ENCODE assay signal across 1 cellular context in the genomic region with DNA sequence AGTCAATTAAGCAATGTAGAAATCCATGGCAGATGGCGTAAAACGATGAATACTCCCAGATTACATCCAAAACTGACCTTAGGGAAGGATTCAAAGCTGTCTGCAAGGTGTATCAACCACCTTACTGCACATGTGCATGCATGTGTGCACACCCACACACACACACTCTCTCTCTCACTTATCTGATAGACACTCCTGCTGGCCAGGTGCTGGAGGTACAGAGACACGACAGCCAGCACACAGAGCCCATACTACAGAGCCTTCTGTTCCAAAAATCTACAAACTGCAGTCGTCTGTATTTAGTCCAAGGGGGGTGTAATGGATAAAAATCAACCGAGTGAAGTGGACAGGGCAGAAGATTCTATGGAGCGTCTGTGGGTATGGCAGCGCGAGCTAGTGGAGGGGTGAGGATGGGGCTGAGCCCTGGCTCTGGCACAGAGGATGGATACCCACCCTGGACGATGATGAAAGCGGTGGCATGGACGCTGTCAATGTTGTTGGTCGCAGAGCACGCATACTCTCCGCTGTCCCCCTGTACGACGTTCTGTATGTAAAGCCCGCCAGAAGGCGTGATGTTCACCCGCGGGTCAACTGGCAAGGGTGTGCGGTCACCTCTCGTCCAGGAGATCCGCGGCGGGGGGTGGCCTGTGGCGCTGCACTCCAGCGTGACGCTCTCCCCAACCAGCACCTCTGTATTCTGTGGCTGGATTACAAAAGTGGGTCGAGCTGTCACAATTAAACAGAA.
TF ChIP-seq lines count a peak whose summit lies in the region.

No MANE protein-coding gene starts in this region.

TF ChIP-seq in WTC11, 78 proteins besides CTCF, POLR2A, EP300 and RAD21 (continued from another document):
- TF ChIP-seq, protein P1, sequence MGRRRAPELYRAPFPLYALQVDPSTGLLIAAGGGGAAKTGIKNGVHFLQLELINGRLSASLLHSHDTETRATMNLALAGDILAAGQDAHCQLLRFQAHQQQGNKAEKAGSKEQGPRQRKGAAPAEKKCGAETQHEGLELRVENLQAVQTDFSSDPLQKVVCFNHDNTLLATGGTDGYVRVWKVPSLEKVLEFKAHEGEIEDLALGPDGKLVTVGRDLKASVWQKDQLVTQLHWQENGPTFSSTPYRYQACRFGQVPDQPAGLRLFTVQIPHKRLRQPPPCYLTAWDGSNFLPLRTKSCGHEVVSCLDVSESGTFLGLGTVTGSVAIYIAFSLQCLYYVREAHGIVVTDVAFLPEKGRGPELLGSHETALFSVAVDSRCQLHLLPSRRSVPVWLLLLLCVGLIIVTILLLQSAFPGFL (CRISPR knock-in tag; IDR thresholded peaks at IDR 0.05; ENCODE audit: borderline replicate concordance) = no peak
- TF ChIP-seq ZNF396 (CRISPR knock-in tag; IDR thresholded peaks at IDR 0.05; ENCODE audit: borderline replicate concordance) (no peak), ZNF138 (CRISPR knock-in tag; conservative IDR thresholded peaks at IDR 0.05) (no peak), TP53 (CRISPR knock-in tag; IDR thresholded peaks at IDR 0.05) (no peak), SOX15 (CRISPR knock-in tag; IDR thresholded peaks at IDR 0.05) (no peak), ZNF423 (CRISPR knock-in tag; IDR thresholded peaks at IDR 0.05) (no peak), ZNF219 (CRISPR knock-in tag; IDR thresholded peaks at IDR 0.05; ENCODE audit: borderline replicate concordance) (no peak), ESRRA (CRISPR knock-in tag; IDR thresholded peaks at IDR 0.05; ENCODE audit: borderline replicate concordance) (no peak), NFE2L1 (CRISPR knock-in tag; IDR thresholded peaks at IDR 0.05) (no peak), ATF1 (CRISPR knock-in tag; IDR thresholded peaks at IDR 0.05) (no peak)
- TF ChIP-seq, protein P2, sequence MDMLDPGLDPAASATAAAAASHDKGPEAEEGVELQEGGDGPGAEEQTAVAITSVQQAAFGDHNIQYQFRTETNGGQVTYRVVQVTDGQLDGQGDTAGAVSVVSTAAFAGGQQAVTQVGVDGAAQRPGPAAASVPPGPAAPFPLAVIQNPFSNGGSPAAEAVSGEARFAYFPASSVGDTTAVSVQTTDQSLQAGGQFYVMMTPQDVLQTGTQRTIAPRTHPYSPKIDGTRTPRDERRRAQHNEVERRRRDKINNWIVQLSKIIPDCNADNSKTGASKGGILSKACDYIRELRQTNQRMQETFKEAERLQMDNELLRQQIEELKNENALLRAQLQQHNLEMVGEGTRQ (CRISPR knock-in tag; IDR thresholded peaks at IDR 0.05) = no peak
- TF ChIP-seq, protein P3, sequence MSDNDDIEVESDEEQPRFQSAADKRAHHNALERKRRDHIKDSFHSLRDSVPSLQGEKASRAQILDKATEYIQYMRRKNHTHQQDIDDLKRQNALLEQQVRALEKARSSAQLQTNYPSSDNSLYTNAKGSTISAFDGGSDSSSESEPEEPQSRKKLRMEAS (CRISPR knock-in tag; IDR thresholded peaks at IDR 0.05) = no peak
- TF ChIP-seq, protein P4, sequence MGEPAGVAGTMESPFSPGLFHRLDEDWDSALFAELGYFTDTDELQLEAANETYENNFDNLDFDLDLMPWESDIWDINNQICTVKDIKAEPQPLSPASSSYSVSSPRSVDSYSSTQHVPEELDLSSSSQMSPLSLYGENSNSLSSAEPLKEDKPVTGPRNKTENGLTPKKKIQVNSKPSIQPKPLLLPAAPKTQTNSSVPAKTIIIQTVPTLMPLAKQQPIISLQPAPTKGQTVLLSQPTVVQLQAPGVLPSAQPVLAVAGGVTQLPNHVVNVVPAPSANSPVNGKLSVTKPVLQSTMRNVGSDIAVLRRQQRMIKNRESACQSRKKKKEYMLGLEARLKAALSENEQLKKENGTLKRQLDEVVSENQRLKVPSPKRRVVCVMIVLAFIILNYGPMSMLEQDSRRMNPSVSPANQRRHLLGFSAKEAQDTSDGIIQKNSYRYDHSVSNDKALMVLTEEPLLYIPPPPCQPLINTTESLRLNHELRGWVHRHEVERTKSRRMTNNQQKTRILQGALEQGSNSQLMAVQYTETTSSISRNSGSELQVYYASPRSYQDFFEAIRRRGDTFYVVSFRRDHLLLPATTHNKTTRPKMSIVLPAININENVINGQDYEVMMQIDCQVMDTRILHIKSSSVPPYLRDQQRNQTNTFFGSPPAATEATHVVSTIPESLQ (CRISPR knock-in tag; IDR thresholded peaks at IDR 0.05) = no peak
